Comparison of ENCODE assay signal across 18 cellular contexts in genomic region chr5:14701556-14701955, GRCh38. TPM values are rescaled to one million over a fixed set of nuclear protein-coding genes. Genes with fewer than 3 reads are reported as not detected.
A peak's percentile ranks its signal among the peaks of the same experiment; 100 is the strongest.
DNase-seq lines count a peak whose midpoint lies in the region; ATAC-seq and TF ChIP-seq lines count a peak whose summit lies in the region.
"Had no signal": no experiment of that assay in that cellular context is flagged by ENCODE, and none has a peak within 500 bp of the region (broad histone marks: within the 10 kb centered on the region; RNA-seq: fewer than 3 reads in every experiment).

No MANE protein-coding gene starts in this region.

- peaks cover 21% of the 10 kb centered on the region for H3K4me1 ChIP-seq in BLaER1
- H3K4me1 ChIP-seq: colonic mucosa had no signal

- H3K4me1 Mint-ChIP-seq in CD14-positive monocyte (peaks cover 7% of the 10 kb centered on the region), immature natural killer cell (peaks cover 61 to 67% of the 10 kb centered on the region in 2 donors)
- H3K4me1 Mint-ChIP-seq in activated T-helper 17 cell treated with anti-CD3 and anti-CD28 coated beads, Interleukin-2, amount 50 U/mL, for 72 hours, result peaks cover 52% of the 10 kb centered on the region

- no peaks in the 10 kb centered on the region; the same call in 1 of the 2 replicates for H4K20me1 ChIP-seq in BLaER1

- no peak for ATAC-seq in activated T-helper 17 cell treated with anti-CD3 and anti-CD28 coated beads, Interleukin-2, amount 50 U/mL, for 72 hours (replicated peaks)
- no peak for ATAC-seq in GM18868 (IDR thresholded peaks at IDR 0.05; ENCODE audit: unreplicated experiment)
- ATAC-seq: gastroesophageal sphincter had no signal

- H3K27me3 Mint-ChIP-seq in CD14-positive monocyte (ENCODE audit: low read depth in 3 of 3) (peaks cover 0 to 6% (median 0%) of the 10 kb centered on the region in 3 donors), immature natural killer cell (ENCODE audit: low read depth in 3 of 3) (peaks cover 1 to 5% (median 3%) of the 10 kb centered on the region in 3 donors)
- no peaks in the 10 kb centered on the region for H3K27me3 Mint-ChIP-seq in activated T-helper 17 cell treated with anti-CD3 and anti-CD28 coated beads, Interleukin-2, amount 50 U/mL, for 72 hours

- H3K4me3 Mint-ChIP-seq in CD14-positive monocyte (no peak overlapping the region), immature natural killer cell (peak overlapping the region in 2 of 5 donors; percentile 34 to 47)
- H3K4me3 Mint-ChIP-seq in activated T-helper 17 cell treated with anti-CD3 and anti-CD28 coated beads, Interleukin-2, amount 50 U/mL, for 72 hours, result no peak overlapping the region

- H3K27ac Mint-ChIP-seq in CD14-positive monocyte (peak overlapping the region in 4 of 7 donors; percentile 40 to 85 (median 70)), immature natural killer cell (peak overlapping the region; percentile 78 to 93 (median 85))
- peak overlapping the region; percentile 80 for H3K27ac Mint-ChIP-seq in activated T-helper 17 cell treated with anti-CD3 and anti-CD28 coated beads, Interleukin-2, amount 50 U/mL, for 72 hours

- H3K4me3 ChIP-seq in BLaER1, result no peak overlapping the region
- H3K4me3 ChIP-seq: colonic mucosa, gastroesophageal sphincter, K562, lower lobe of right lung, transverse colon had no signal

- H3K9ac ChIP-seq in BLaER1, result no peak overlapping the region

- H3K36me3 ChIP-seq in BLaER1, result peaks cover 82% of the 10 kb centered on the region
- H3K36me3 ChIP-seq: colonic mucosa, transverse colon had no signal

- no peak for TF ChIP-seq CTCF in CD14-positive monocyte (IDR thresholded peaks at IDR 0.05)

- DNase-seq in CD14-positive monocyte (ENCODE audit: low spot score) (no peak), immature natural killer cell (no peak)
- no peak for DNase-seq in stimulated activated CD4-positive, alpha-beta T cell treated with anti-CD3 and anti-CD28 coated beads, Interleukin-4, amount 100 ng/mL, for 4 hours
- DNase-seq in stimulated activated CD4-positive, alpha-beta T cell treated with anti-CD3 and anti-CD28 coated beads, Interleukin-4, amount 100 ng/mL, for 24 hours, result no peak
- DNase-seq: colonic mucosa; DMS153; lower lobe of right lung; NCI-H524 treated with DMSO at 0.1 percent for 48 hours; SIG-M5; stimulated activated CD4-positive, alpha-beta T cell treated with anti-CD3 and anti-CD28 coated beads, Interleukin-2, amount 100 ng/mL, for 48 hours; stimulated activated CD8-positive, alpha-beta memory T cell treated with anti-CD3 and anti-CD28 coated beads, Interleukin-4, amount 100 ng/mL, for 48 hours; T-helper 9 cell; transverse colon had no signal

- H3K27ac ChIP-seq in BLaER1, result 0 out of 2 replicates have a peak overlapping the region, but pooled peaks have one; percentile 27
- H3K27ac ChIP-seq: colonic mucosa, gastroesophageal sphincter, lower lobe of right lung, transverse colon had no signal

- H3K36me3 Mint-ChIP-seq in CD14-positive monocyte, result peaks cover 79 to 88% of the 10 kb centered on the region in 2 donors
- H3K36me3 Mint-ChIP-seq in activated T-helper 17 cell treated with anti-CD3 and anti-CD28 coated beads, Interleukin-2, amount 50 U/mL, for 72 hours (ENCODE audit: low read depth), result peaks cover 98% of the 10 kb centered on the region
- peaks cover 11 to 31% (median 13%) of the 10 kb centered on the region in 3 donors for H3K36me3 Mint-ChIP-seq in immature natural killer cell

- H3K9me3 ChIP-seq in BLaER1, result no peaks in the 10 kb centered on the region
- H3K9me3 ChIP-seq: colonic mucosa, gastroesophageal sphincter, lower lobe of right lung, transverse colon had no signal

- H3K9me3 Mint-ChIP-seq in CD14-positive monocyte, result no peaks in the 10 kb centered on the region
- H3K9me3 Mint-ChIP-seq in activated T-helper 17 cell treated with anti-CD3 and anti-CD28 coated beads, Interleukin-2, amount 50 U/mL, for 72 hours, result no peaks in the 10 kb centered on the region
- no peaks in the 10 kb centered on the region for H3K9me3 Mint-ChIP-seq in immature natural killer cell

- intact Hi-C loops in CD14-positive monocyte (cut with micrococcal nuclease), result no loop called here

- no peaks in the 10 kb centered on the region for H3K27me3 ChIP-seq in BLaER1
- H3K27me3 ChIP-seq: colonic mucosa, gastroesophageal sphincter, transverse colon had no signal

- H3K4me2 ChIP-seq in BLaER1, result no peak overlapping the region

RNA-seq across cellular contexts. Expression of gene OTULIN, which starts 37.0 kb away (rescaled TPM):
- polyA plus RNA-seq in CD14-positive monocyte, result 10 to 100 TPM; 13.7 to 14.2 TPM
- 10 to 100 TPM; 67.2 to 73.9 TPM for total RNA-seq in activated T-helper 17 cell treated with anti-CD3 and anti-CD28 coated beads, Interleukin-2, amount 50 U/mL, for 72 hours
- 10 to 100 TPM; 15.4 to 23.8 (median 20.4) TPM for polyA plus RNA-seq in immature natural killer cell
